ENCODE assay signal across 1 cellular context in genomic region chr9:136728548-136729123, GRCh38.
TF ChIP-seq lines count a peak whose summit lies in the region.

No MANE protein-coding gene starts in this region.

TF ChIP-seq in HEK293T, 16 proteins besides CTCF, POLR2A, EP300 and RAD21 (continued from another document):
- no peak for TF ChIP-seq SP1 (IDR thresholded peaks at IDR 0.05)
